8 cellular contexts compared by ENCODE assay signal in the genomic region with DNA sequence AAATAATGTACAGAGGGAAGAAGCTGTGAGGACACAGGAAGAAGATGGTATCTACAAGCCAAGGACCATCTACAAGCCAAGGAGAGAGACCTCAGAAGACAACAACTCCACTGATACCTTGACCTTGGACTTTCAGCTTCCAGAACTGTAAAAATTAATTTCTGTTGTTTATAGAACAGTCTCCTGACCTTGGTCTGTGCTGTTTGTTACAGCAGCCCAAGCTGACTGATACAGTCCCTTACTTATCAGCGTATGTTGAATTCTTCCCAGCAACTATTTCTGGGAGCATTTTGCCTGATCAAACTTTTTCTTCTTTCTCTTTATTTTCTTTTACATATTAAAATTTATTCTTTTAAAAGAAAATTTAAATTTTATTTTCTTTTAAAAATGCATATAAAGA. TPM values are rescaled to one million over a fixed set of nuclear protein-coding genes. Genes with fewer than 3 reads are reported as not detected.
"Had no signal": no experiment of that assay in that cellular context is flagged by ENCODE, and none has a peak within 500 bp of the region (broad histone marks: within the 10 kb centered on the region; RNA-seq: fewer than 3 reads in every experiment).

No MANE protein-coding gene starts in this region.

- H3K4me2 ChIP-seq: KMS-11 had no signal

- H3K27ac ChIP-seq: HL-60, KMS-11 had no signal

- DNase-seq: IMR-90, Karpas-422, KBM-7, KG1 had no signal

- FAIRE-seq: HTR-8/SVneo had no signal

- H3K36me3 Mint-ChIP-seq: IgD-negative memory B cell had no signal

- H3K27ac Mint-ChIP-seq: IgD-negative memory B cell had no signal

- H3K9ac ChIP-seq: KMS-11 had no signal

RNA-seq across cellular contexts. Expression of gene IGFBP2, which starts 47.8 kb away (rescaled TPM):
- polyA plus RNA-seq: IgD-negative memory B cell had no signal
